In genomic region chr2:121398853-121399252, GRCh38 we compare ENCODE assay signal across 12 cellular contexts.
"Had no signal": no experiment of that assay in that cellular context is flagged by ENCODE, and none has a peak within 500 bp of the region (broad histone marks: within the 10 kb centered on the region; RNA-seq: fewer than 3 reads in every experiment).

No MANE protein-coding gene starts in this region.

- ATAC-seq: activated T-cell treated with anti-CD3 and anti-CD28 coated beads, Interleukin-2, amount 50 U/mL, for 4 hours had no signal

- H3K27ac Mint-ChIP-seq: activated B cell treated with CpG ODN at 0.5 μM for 24 hours; activated CD4-positive, alpha-beta T cell treated with anti-CD3 and anti-CD28 coated beads, Interleukin-2, amount 10 ng/mL, durations not matched to agents 7 days and 5 days; activated naive CD8-positive, alpha-beta T cell treated with anti-CD3 and anti-CD28 coated beads, Interleukin-2, amount 10 ng/mL, durations not matched to agents 7 days and 5 days; stimulated activated naive CD8-positive, alpha-beta T cell treated with anti-CD3 and anti-CD28 coated beads, Interleukin-15, Interleukin-2, amounts not matched to agents 100 ng/mL and 50 ng/mL, for 24 hours; T-helper 1 cell treated with Interleukin-12 subunit alpha and Interleukin-12 subunit beta and Interleukin-4 antibody, amounts not matched to agents 30 μg/mL and 1 μg/mL, for 36 hours had no signal

- DNase-seq: activated B cell treated with CpG ODN at 0.5 μM for 24 hours; activated CD4-positive, alpha-beta T cell treated with anti-CD3 and anti-CD28 coated beads, Interleukin-2, amount 10 ng/mL, durations not matched to agents 7 days and 5 days; activated naive CD8-positive, alpha-beta T cell treated with anti-CD3 and anti-CD28 coated beads, Interleukin-2, amount 10 ng/mL, durations not matched to agents 7 days and 5 days; activated T-cell treated with anti-CD3 and anti-CD28 coated beads, Interleukin-2, amount 50 U/mL, for 4 hours; hippocampal formation; kidney glomerular epithelial cell; ovary; stimulated activated CD4-positive, alpha-beta T cell treated with anti-CD3 and anti-CD28 coated beads, Interleukin-2, amount 100 ng/mL, for 48 hours; stimulated activated CD8-positive, alpha-beta memory T cell treated with anti-CD3 and anti-CD28 coated beads, Interleukin-4, amount 100 ng/mL, for 48 hours had no signal

- H3K4me3 Mint-ChIP-seq: activated B cell treated with CpG ODN at 0.5 μM for 24 hours; activated CD4-positive, alpha-beta T cell treated with anti-CD3 and anti-CD28 coated beads, Interleukin-2, amount 10 ng/mL, durations not matched to agents 7 days and 5 days; activated naive CD8-positive, alpha-beta T cell treated with anti-CD3 and anti-CD28 coated beads, Interleukin-2, amount 10 ng/mL, durations not matched to agents 7 days and 5 days; activated T-cell treated with anti-CD3 and anti-CD28 coated beads, Interleukin-2, amount 50 U/mL, for 4 hours; stimulated activated naive CD8-positive, alpha-beta T cell treated with anti-CD3 and anti-CD28 coated beads, Interleukin-15, Interleukin-2, amounts not matched to agents 100 ng/mL and 50 ng/mL, for 24 hours; T-helper 1 cell treated with Interleukin-12 subunit alpha and Interleukin-12 subunit beta and Interleukin-4 antibody, amounts not matched to agents 30 μg/mL and 1 μg/mL, for 36 hours had no signal

- H3K36me3 ChIP-seq: ovary had no signal

- H3K9me3 Mint-ChIP-seq: activated B cell treated with CpG ODN at 0.5 μM for 24 hours; activated CD4-positive, alpha-beta T cell treated with anti-CD3 and anti-CD28 coated beads, Interleukin-2, amount 10 ng/mL, durations not matched to agents 7 days and 5 days; activated naive CD8-positive, alpha-beta T cell treated with anti-CD3 and anti-CD28 coated beads, Interleukin-2, amount 10 ng/mL, durations not matched to agents 7 days and 5 days; activated T-cell treated with anti-CD3 and anti-CD28 coated beads, Interleukin-2, amount 50 U/mL, for 4 hours; stimulated activated naive CD8-positive, alpha-beta T cell treated with anti-CD3 and anti-CD28 coated beads, Interleukin-15, Interleukin-2, amounts not matched to agents 100 ng/mL and 50 ng/mL, for 24 hours; T-helper 1 cell treated with Interleukin-12 subunit alpha and Interleukin-12 subunit beta and Interleukin-4 antibody, amounts not matched to agents 30 μg/mL and 1 μg/mL, for 36 hours had no signal

- H3K4me1 Mint-ChIP-seq: activated CD4-positive, alpha-beta T cell treated with anti-CD3 and anti-CD28 coated beads, Interleukin-2, amount 10 ng/mL, durations not matched to agents 7 days and 5 days had no signal

- H3K27ac ChIP-seq: cardiac muscle cell, ovary had no signal

- H3K4me3 ChIP-seq: cardiac muscle cell, ovary had no signal

- H3K27me3 Mint-ChIP-seq: activated B cell treated with CpG ODN at 0.5 μM for 24 hours; activated CD4-positive, alpha-beta T cell treated with anti-CD3 and anti-CD28 coated beads, Interleukin-2, amount 10 ng/mL, durations not matched to agents 7 days and 5 days; activated naive CD8-positive, alpha-beta T cell treated with anti-CD3 and anti-CD28 coated beads, Interleukin-2, amount 10 ng/mL, durations not matched to agents 7 days and 5 days; stimulated activated naive CD8-positive, alpha-beta T cell treated with anti-CD3 and anti-CD28 coated beads, Interleukin-15, Interleukin-2, amounts not matched to agents 100 ng/mL and 50 ng/mL, for 24 hours had no signal

- H3K27me3 ChIP-seq: cardiac muscle cell, ovary had no signal

- H3K9me3 ChIP-seq: ovary had no signal
